1 cellular context compared by ENCODE assay signal in the genomic region with DNA sequence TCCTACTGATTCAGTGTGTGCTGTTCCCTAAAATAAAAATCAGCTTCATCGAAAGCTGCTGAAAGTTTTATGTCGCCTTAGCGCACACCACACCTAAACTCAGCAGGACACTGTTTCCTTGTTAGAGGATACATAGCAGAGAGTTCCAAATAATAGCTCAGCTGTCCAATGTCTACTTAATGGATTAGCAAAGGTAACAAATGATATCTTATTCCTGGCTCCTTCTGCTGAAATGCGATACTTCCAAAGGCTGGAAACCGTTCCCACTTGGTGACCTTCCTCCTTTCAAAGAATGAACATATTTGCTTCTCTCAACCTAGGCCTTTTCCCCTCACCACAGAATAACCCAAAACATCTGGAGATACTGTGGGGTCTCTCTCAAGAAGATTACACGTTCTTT.
TF ChIP-seq lines count a peak whose summit lies in the region.

No MANE protein-coding gene starts in this region.

TF ChIP-seq in HepG2, 621 proteins besides CTCF, POLR2A, EP300 and RAD21 (continued from another document):
- TF ChIP-seq, protein P1, sequence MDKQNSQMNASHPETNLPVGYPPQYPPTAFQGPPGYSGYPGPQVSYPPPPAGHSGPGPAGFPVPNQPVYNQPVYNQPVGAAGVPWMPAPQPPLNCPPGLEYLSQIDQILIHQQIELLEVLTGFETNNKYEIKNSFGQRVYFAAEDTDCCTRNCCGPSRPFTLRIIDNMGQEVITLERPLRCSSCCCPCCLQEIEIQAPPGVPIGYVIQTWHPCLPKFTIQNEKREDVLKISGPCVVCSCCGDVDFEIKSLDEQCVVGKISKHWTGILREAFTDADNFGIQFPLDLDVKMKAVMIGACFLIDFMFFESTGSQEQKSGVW (CRISPR knock-in tag; IDR thresholded peaks at IDR 0.05; ENCODE audit: borderline replicate concordance), result no peak
